Comparison of ENCODE assay signal across 1 cellular context in genomic region chr7:26937956-26938623, GRCh38.
TF ChIP-seq lines count a peak whose summit lies in the region.

No MANE protein-coding gene starts in this region.

TF ChIP-seq in GM12878, 131 proteins besides CTCF, POLR2A, EP300 and RAD21 (continued from another document):
- TF ChIP-seq E4F1 (IDR thresholded peaks at IDR 0.05; ENCODE audit: borderline replicate concordance, partially characterized antibody) (no peak), ZBED1 (IDR thresholded peaks at IDR 0.05; ENCODE audit: borderline replicate concordance) (no peak), SUPT20H (IDR thresholded peaks at IDR 0.05; ENCODE audit: borderline replicate concordance, control insufficient read depth, low read depth, low read length) (no peak), MTA2 (IDR thresholded peaks at IDR 0.05; ENCODE audit: low read depth) (no peak), ATF2 (IDR thresholded peaks at IDR 0.05; ENCODE audit: low read length) (no peak), SMARCA5 (IDR thresholded peaks at IDR 0.05) (no peak), ZBTB11 (CRISPR knock-in tag; IDR thresholded peaks at IDR 0.05) (no peak), MYB (IDR thresholded peaks at IDR 0.05; ENCODE audit: borderline replicate concordance, low read depth, low read length) (no peak), NR2C1 (IDR thresholded peaks at IDR 0.05) (no peak), CHD4 (IDR thresholded peaks at IDR 0.05) (no peak)
